In the genomic region with DNA sequence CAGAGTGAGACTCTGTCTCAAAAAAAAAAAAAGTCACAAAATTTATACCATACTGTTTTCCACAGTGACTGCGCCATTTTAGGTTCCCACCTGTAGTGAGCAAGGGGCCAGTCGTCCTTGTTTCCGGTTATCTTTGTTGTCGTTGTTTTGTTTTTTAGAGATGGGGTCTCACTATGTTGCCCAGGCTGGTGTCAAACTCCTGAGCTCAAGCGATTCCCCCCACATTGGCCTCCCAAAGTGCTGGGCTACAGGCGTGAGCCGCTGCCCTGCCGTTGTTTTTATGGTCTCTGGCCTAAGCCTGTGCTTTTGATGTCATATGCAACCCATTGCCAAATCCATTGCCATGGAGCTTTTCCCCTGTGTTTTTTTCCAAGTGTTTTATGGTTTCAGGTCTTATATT, we compare ENCODE assay signal across 1 cellular context.
TF ChIP-seq lines count a peak whose summit lies in the region.

No MANE protein-coding gene starts in this region.

TF ChIP-seq in WTC11, 78 proteins besides CTCF, POLR2A, EP300 and RAD21:
- TF ChIP-seq ZNF121 (CRISPR knock-in tag; IDR thresholded peaks at IDR 0.05) (peak; percentile 82; the same call in 1 of the 2 replicates), TCF7 (CRISPR knock-in tag; IDR thresholded peaks at IDR 0.05; ENCODE audit: low read depth) (no peak), ZNF416 (CRISPR knock-in tag; IDR thresholded peaks at IDR 0.05) (no peak), ZNF671 (CRISPR knock-in tag; IDR thresholded peaks at IDR 0.05) (no peak)
- TF ChIP-seq, protein P1, sequence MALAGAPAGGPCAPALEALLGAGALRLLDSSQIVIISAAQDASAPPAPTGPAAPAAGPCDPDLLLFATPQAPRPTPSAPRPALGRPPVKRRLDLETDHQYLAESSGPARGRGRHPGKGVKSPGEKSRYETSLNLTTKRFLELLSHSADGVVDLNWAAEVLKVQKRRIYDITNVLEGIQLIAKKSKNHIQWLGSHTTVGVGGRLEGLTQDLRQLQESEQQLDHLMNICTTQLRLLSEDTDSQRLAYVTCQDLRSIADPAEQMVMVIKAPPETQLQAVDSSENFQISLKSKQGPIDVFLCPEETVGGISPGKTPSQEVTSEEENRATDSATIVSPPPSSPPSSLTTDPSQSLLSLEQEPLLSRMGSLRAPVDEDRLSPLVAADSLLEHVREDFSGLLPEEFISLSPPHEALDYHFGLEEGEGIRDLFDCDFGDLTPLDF (CRISPR knock-in tag; IDR thresholded peaks at IDR 0.05): no peak
TF ChIP-seq in WTC11: peak in this region for 1.
